ENCODE assay signal across 11 cellular contexts in the genomic region with DNA sequence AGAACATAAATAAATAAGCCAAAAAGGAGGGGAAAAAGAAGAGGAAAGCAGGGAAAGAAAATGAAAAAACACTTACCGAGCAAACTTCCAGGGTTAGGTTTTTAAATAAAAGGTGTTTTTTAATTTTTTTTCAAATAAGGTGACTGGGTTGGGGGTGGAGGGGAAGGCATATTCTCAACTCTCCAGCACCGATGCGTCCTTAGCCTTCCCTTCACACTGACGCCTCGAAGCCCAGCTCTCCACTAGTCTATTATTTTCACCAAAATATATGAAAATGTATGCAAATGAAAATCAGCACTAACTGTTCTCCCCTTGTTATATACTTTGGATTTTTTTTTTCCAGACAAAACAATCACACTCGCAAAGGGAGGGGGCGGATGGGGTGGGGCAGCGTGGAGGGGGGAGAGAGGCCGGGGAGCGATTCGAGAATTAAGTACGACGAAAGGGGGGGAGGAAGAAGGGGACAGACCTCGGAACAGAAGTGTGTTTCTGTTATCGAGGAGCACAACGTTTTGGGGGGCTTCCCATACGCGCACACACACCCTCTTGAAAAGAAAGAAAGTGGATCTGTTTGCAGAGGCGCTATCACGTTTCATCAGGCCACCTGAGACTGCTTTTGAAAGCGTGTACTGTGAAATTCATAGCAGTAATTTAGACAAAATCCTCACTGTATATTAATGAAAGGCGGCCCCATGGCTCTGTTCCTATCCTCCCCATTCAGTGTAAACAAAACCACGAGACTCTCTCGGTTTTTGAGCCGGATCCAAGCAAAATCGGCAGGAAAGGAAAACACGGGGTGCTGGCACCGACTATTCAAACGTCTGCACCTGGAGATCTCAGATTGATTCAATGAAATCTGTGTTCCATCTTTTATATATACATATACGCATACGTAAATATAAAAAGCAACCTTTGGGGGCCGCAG. TPM values are rescaled to one million over a fixed set of nuclear protein-coding genes. Genes with fewer than 3 reads are reported as not detected.
A peak's percentile ranks its signal among the peaks of the same experiment; 100 is the strongest.
DNase-seq lines count a peak whose midpoint lies in the region; ATAC-seq and TF ChIP-seq lines count a peak whose summit lies in the region.
"Had no signal": no experiment of that assay in that cellular context is flagged by ENCODE, and none has a peak within 500 bp of the region (broad histone marks: within the 10 kb centered on the region; RNA-seq: fewer than 3 reads in every experiment).

No MANE protein-coding gene starts in this region.

- H3K27ac ChIP-seq in temporal lobe (ENCODE audit: low read depth, low read length), result peak overlapping the region; percentile 92
- H3K27ac ChIP-seq: spleen, tibial nerve had no signal

- H3K27me3 Mint-ChIP-seq in activated naive CD4-positive, alpha-beta T cell treated with anti-CD3 and anti-CD28 coated beads, Interleukin-2, amount 50 U/mL, for 24 hours, result peaks cover 71% of the 10 kb centered on the region
- H3K27me3 Mint-ChIP-seq in activated CD8-positive, alpha-beta T cell treated with anti-CD3 and anti-CD28 coated beads for 36 hours, result peaks cover 78% of the 10 kb centered on the region

- no peak for DNase-seq in activated naive CD4-positive, alpha-beta T cell (lab: John Stamatoyannopoulos, UW)
- DNase-seq in activated CD8-positive, alpha-beta T cell treated with anti-CD3 and anti-CD28 coated beads for 36 hours, result no peak
- peak; percentile 35 for DNase-seq in kidney tubule cell (ENCODE audit: low spot score)
- DNase-seq in iPS-NIHi11 (ENCODE audit: low spot score), result no peak
- DNase-seq in HUDEP-2 (lab: John Stamatoyannopoulos, UW; ENCODE audit: unreplicated experiment in 76 of 76), result no peak
- DNase-seq: NCI-H1436 treated with DMSO at 0.1 percent for 48 hours, spleen had no signal

- peaks cover 38% of the 10 kb centered on the region for H3K4me1 Mint-ChIP-seq in activated naive CD4-positive, alpha-beta T cell treated with anti-CD3 and anti-CD28 coated beads, Interleukin-2, amount 50 U/mL, for 24 hours
- H3K4me1 Mint-ChIP-seq in activated CD8-positive, alpha-beta T cell treated with anti-CD3 and anti-CD28 coated beads for 36 hours (ENCODE audit: low read depth), result peaks cover 28% of the 10 kb centered on the region

- CTCF ChIA-PET in activated CD8-positive, alpha-beta T cell treated with anti-CD3 and anti-CD28 coated beads for 36 hours (lab: Charles Lee), result interaction anchor here (1.6 to 2.6 kb wide), 3 partner anchors 7 to 21 kb away, joined by 4 to 30 read pairs (median 10); no protein-coding TSS in a partner anchor

- intact Hi-C loops in activated CD8-positive, alpha-beta T cell treated with anti-CD3 and anti-CD28 coated beads for 36 hours (cut with micrococcal nuclease), result no loop called here

- ATAC-seq in activated CD8-positive, alpha-beta T cell treated with anti-CD3 and anti-CD28 coated beads for 36 hours, result no peak
- ATAC-seq in GM18867 (IDR thresholded peaks at IDR 0.05; ENCODE audit: unreplicated experiment), result no peak

- peak overlapping the region; percentile 87 for H3K4me3 Mint-ChIP-seq in activated naive CD4-positive, alpha-beta T cell treated with anti-CD3 and anti-CD28 coated beads, Interleukin-2, amount 50 U/mL, for 24 hours
- peak overlapping the region; percentile 28 for H3K4me3 Mint-ChIP-seq in activated CD8-positive, alpha-beta T cell treated with anti-CD3 and anti-CD28 coated beads for 36 hours

- H3K27ac Mint-ChIP-seq in activated naive CD4-positive, alpha-beta T cell treated with anti-CD3 and anti-CD28 coated beads, Interleukin-2, amount 50 U/mL, for 24 hours, result no peak overlapping the region
- no peak overlapping the region for H3K27ac Mint-ChIP-seq in activated CD8-positive, alpha-beta T cell treated with anti-CD3 and anti-CD28 coated beads for 36 hours

- TF ChIP-seq CTCF in activated CD8-positive, alpha-beta T cell treated with anti-CD3 and anti-CD28 coated beads for 36 hours (IDR thresholded peaks at IDR 0.05), result no peak

- H3K9me3 Mint-ChIP-seq in activated naive CD4-positive, alpha-beta T cell treated with anti-CD3 and anti-CD28 coated beads, Interleukin-2, amount 50 U/mL, for 24 hours, result no peaks in the 10 kb centered on the region
- H3K9me3 Mint-ChIP-seq in activated CD8-positive, alpha-beta T cell treated with anti-CD3 and anti-CD28 coated beads for 36 hours, result no peaks in the 10 kb centered on the region

- POLR2A ChIA-PET in activated CD8-positive, alpha-beta T cell treated with anti-CD3 and anti-CD28 coated beads for 36 hours (lab: Charles Lee), result no interaction called here

- H3K36me3 Mint-ChIP-seq in activated naive CD4-positive, alpha-beta T cell treated with anti-CD3 and anti-CD28 coated beads, Interleukin-2, amount 50 U/mL, for 24 hours, result peaks cover 2% of the 10 kb centered on the region
- peaks cover 3% of the 10 kb centered on the region for H3K36me3 Mint-ChIP-seq in activated CD8-positive, alpha-beta T cell treated with anti-CD3 and anti-CD28 coated beads for 36 hours (ENCODE audit: low read depth)

RNA-seq across cellular contexts. Expression of a gene that starts 2.4 kb away (rescaled TPM):
- not detected for total RNA-seq in activated CD8-positive, alpha-beta T cell treated with anti-CD3 and anti-CD28 coated beads for 36 hours
- total RNA-seq in temporal lobe, result 230 TPM
- total RNA-seq: spleen, tibial nerve had no signal

Comparison
In these comparisons a context has a peak if more than half of its experiments do, and no peak if none do; other contexts are left out.
1. RNA of a gene that starts 2.4 kb away (total RNA-seq): 230 TPM in temporal lobe (single experiment); not detected in activated CD8-positive, alpha-beta T cell treated with anti-CD3 and anti-CD28 coated beads for 36 hours; every median in the first group is over 100 times any median in the second.